10 cellular contexts compared by ENCODE assay signal in the genomic region with DNA sequence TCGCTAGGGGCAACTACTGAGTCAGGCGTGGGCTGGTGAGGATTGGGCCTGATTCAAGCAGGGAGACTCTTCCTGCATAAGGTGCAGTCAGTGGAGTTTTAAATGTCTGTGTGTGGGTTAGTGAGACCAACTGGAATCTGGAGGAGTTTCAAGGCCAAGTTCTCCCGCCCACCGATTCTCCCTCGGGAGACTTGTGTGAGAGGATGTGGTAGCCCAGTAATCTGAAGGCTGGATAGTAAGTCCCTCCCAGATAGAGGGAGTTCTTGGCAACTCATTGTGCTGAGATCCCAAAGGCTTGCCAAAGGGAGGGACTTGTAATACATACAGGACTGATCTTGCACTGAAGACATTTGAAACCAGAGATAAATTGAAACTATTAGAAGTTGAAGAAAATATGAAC. TPM values are rescaled to one million over a fixed set of nuclear protein-coding genes. Genes with fewer than 3 reads are reported as not detected.
DNase-seq lines count a peak whose midpoint lies in the region; ATAC-seq and TF ChIP-seq lines count a peak whose summit lies in the region.
"Had no signal": no experiment of that assay in that cellular context is flagged by ENCODE, and none has a peak within 500 bp of the region (broad histone marks: within the 10 kb centered on the region; RNA-seq: fewer than 3 reads in every experiment).

No MANE protein-coding gene starts in this region.

- H3K27me3 Mint-ChIP-seq in naive thymus-derived CD8-positive, alpha-beta T cell: peaks cover 0 to 3% (median 0%) of the 10 kb centered on the region in 5 donors
- H3K27me3 Mint-ChIP-seq: type B pancreatic cell had no signal

- TF ChIP-seq CTCF in cardiac fibroblast (IDR thresholded peaks at IDR 0.05; ENCODE audit: low read depth, low read length) (no peak), OCI-LY7 (conservative IDR thresholded peaks at IDR 0.05; ENCODE audit: low read length) (no peak)

- H3K4me3 Mint-ChIP-seq in naive thymus-derived CD8-positive, alpha-beta T cell: no peak overlapping the region
- H3K4me3 Mint-ChIP-seq: type B pancreatic cell had no signal

- H3K36me3 ChIP-seq in OCI-LY7 (ENCODE audit: insufficient read depth, low read length): no peaks in the 10 kb centered on the region

- H3K4me2 ChIP-seq in OCI-LY7 (ENCODE audit: low read length): no peak overlapping the region

- no TSS peak for BruUV-seq in OCI-LY7 (replicated peaks; lab: Mats Ljungman, UMichigan)

- no peaks in the 10 kb centered on the region for H3K9me3 ChIP-seq in OCI-LY7 (ENCODE audit: low read length)

- H4K20me1 ChIP-seq in OCI-LY7 (ENCODE audit: insufficient read depth, low read length): no peaks in the 10 kb centered on the region

- no peaks in the 10 kb centered on the region for H3K4me1 ChIP-seq in OCI-LY7 (ENCODE audit: insufficient read depth, low read length, poor library complexity, severe bottlenecking)

- POLR2A ChIA-PET in naive thymus-derived CD8-positive, alpha-beta T cell (lab: Charles Lee): no interaction called here
- POLR2A ChIA-PET in OCI-LY7 (lab: Charles Lee): interaction anchor here (1.1 kb wide), 1 partner anchor 12 kb away, joined by 4 read pairs; no protein-coding TSS in a partner anchor

- no peaks in the 10 kb centered on the region for H3K36me3 Mint-ChIP-seq in naive thymus-derived CD8-positive, alpha-beta T cell
- H3K36me3 Mint-ChIP-seq: type B pancreatic cell had no signal

- CTCF ChIA-PET in OCI-LY7 (lab: Charles Lee; ENCODE audit: unreplicated experiment): no interaction called here

- no peak overlapping the region for H3K4me3 ChIP-seq in cardiac fibroblast (replicated peaks in 1 of 2; ENCODE audit: low read depth in 2 of 2, low read length in 2 of 2)
- H3K4me3 ChIP-seq in OCI-LY7 (ENCODE audit: low read depth, low read length, poor library complexity, severe bottlenecking): no peak overlapping the region

- no peak overlapping the region for H3K27ac Mint-ChIP-seq in naive thymus-derived CD8-positive, alpha-beta T cell
- H3K27ac Mint-ChIP-seq: type B pancreatic cell had no signal

- ATAC-seq in GM19351 (IDR thresholded peaks at IDR 0.05; ENCODE audit: unreplicated experiment): peak; percentile 32
- ATAC-seq in HG03159 (IDR thresholded peaks at IDR 0.05; ENCODE audit: unreplicated experiment): peak; percentile 22
- ATAC-seq in naive thymus-derived CD8-positive, alpha-beta T cell: no peak

- no peaks in the 10 kb centered on the region for H3K4me1 Mint-ChIP-seq in naive thymus-derived CD8-positive, alpha-beta T cell

- no peaks in the 10 kb centered on the region for H3K9me2 ChIP-seq in OCI-LY7 (ENCODE audit: insufficient read depth, low read length)

- DNase-seq in cardiac fibroblast (ENCODE audit: low read depth in 2 of 2) (peak; percentile 98), stromal cell of bone marrow (ENCODE audit: low read depth) (peak; percentile 98), NOMO-1 treated with DMSO at 0.1 percent for 48 hours (lab: John Stamatoyannopoulos, UW; ENCODE audit: unreplicated experiment) (no peak), OCI-LY7 (ENCODE audit: low spot score) (no peak), RPMI8226 (no peak)
- DNase-seq in naive thymus-derived CD8-positive, alpha-beta T cell: no peak
- DNase-seq: Kasumi-1 had no signal

- intact Hi-C loops in OCI-LY7 (cut with micrococcal nuclease; ENCODE audit: unreplicated experiment): no loop called here

- H2AFZ ChIP-seq in OCI-LY7 (ENCODE audit: low read length): no peak overlapping the region

- H3K9me3 Mint-ChIP-seq in naive thymus-derived CD8-positive, alpha-beta T cell: no peaks in the 10 kb centered on the region
- H3K9me3 Mint-ChIP-seq: type B pancreatic cell had no signal

- no peaks in the 10 kb centered on the region for H3K79me2 ChIP-seq in OCI-LY7 (ENCODE audit: insufficient read depth, low read depth, low read length)

- no peak overlapping the region for H3K27ac ChIP-seq in OCI-LY7 (ENCODE audit: low read depth, low read length, poor library complexity, severe bottlenecking)

RNA-seq across cellular contexts. Expression of gene WDR36, which starts 51.8 kb away (rescaled TPM):
- 10 to 100 TPM; 34.6 to 36.7 TPM for total RNA-seq in naive thymus-derived CD8-positive, alpha-beta T cell
- 10 to 100 TPM; 18.0 to 25.2 (median 22.9) TPM for polyA plus RNA-seq in naive thymus-derived CD8-positive, alpha-beta T cell
- total RNA-seq in OCI-LY7 (2014; rRNA removed; shearing (Covaris generic)): 39.1 and 46.5 TPM in 2 replicates
- total RNA-seq in OCI-LY7 (2022): 41.9 and 49.4 TPM in 2 replicates

Comparison
In these comparisons a context has a peak if more than half of its experiments do, and no peak if none do; other contexts are left out.
1. ATAC-seq: peak in GM19351 (single experiment) and HG03159 (single experiment); none in naive thymus-derived CD8-positive, alpha-beta T cell (0 of 2).
2. DNase-seq: peak in cardiac fibroblast (2 of 2) and stromal cell of bone marrow (single experiment); none in naive thymus-derived CD8-positive, alpha-beta T cell (0 of 10), NOMO-1 treated with DMSO at 0.1 percent for 48 hours (single experiment), OCI-LY7 (single experiment) and RPMI8226 (single experiment).